Comparison of ENCODE assay signal across 1 cellular context in the genomic region with DNA sequence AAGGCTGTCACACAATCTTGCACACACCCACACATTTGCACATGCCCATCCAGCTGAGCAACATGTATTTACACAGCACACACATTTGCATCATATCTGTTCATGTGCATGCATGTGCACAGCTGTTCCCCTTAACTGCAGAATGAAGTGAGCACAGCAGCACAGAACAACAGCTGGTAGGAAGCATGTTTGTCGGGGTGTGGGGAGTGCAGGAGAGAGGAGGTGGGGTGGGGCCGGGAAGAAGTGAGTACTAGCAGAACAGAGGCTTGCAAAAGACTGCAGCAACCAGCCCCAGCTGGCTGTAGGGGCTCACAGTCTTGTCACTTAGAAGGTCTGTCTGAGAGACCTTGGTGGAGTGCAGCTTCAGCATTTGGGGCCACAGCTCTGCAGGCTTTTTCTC.
TF ChIP-seq lines count a peak whose summit lies in the region.

No MANE protein-coding gene starts in this region.

TF ChIP-seq in GM12878, 131 proteins besides CTCF, POLR2A, EP300 and RAD21 (continued from another document):
- TF ChIP-seq, protein P1, sequence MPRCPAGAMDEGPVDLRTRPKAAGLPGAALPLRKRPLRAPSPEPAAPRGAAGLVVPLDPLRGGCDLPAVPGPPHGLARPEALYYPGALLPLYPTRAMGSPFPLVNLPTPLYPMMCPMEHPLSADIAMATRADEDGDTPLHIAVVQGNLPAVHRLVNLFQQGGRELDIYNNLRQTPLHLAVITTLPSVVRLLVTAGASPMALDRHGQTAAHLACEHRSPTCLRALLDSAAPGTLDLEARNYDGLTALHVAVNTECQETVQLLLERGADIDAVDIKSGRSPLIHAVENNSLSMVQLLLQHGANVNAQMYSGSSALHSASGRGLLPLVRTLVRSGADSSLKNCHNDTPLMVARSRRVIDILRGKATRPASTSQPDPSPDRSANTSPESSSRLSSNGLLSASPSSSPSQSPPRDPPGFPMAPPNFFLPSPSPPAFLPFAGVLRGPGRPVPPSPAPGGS (IDR thresholded peaks at IDR 0.05; ENCODE audit: borderline replicate concordance, insufficient read depth, low read depth, low read length, poor library complexity, severe bottlenecking), result peak; percentile 63
